In the genomic region with DNA sequence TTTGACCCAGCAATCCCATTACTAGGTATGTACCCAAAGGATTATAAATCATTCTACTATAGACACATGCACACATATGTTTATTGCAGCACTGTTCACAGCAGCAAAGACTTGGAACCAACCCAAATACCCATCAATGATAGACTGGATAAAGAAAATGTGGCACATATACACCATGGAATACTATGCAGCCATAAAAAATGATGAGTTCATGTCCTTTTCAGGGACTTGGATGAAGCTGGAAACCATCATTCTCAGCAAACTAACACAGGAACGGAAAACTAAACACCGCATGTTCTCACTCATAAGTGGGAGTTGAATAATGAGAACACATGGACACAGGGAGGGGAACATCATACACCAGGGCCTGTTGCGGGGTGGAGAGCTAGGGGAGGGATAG, we compare ENCODE assay signal across 14 cellular contexts. TPM values are rescaled to one million over a fixed set of nuclear protein-coding genes. Genes with fewer than 3 reads are reported as not detected.
DNase-seq lines count a peak whose midpoint lies in the region; ATAC-seq and TF ChIP-seq lines count a peak whose summit lies in the region.
"Not testable (repeated sequence)": the region's sequence is repeated elsewhere in the genome, so short reads cannot be mapped to it uniquely, and the experiment has no call there.
"Had no signal": no experiment of that assay in that cellular context is flagged by ENCODE, and none has a peak within 500 bp of the region (broad histone marks: within the 10 kb centered on the region; RNA-seq: fewer than 3 reads in every experiment).

No MANE protein-coding gene starts in this region.

- not testable (repeated sequence) for ATAC-seq in activated B cell treated with CpG ODN at 0.5 μM for 24 hours (ENCODE audit: low read depth); activated T-cell treated with anti-CD3 and anti-CD28 coated beads, Interleukin-2, amount 50 U/mL, for 72 hours (replicated peaks in 1 of 2); naive B cell (ENCODE audit: low read depth in 2 of 2)

- peaks cover 7 to 33% (median 16%) of the 10 kb centered on the region in 11 experiments; a peak in 21 of 22 replicates for H3K9me3 ChIP-seq in BLaER1 treated with 17β-estradiol and CSF1 and Interleukin-3, amounts not matched to agents 10 nM and 100 nM (replicated peaks in 1 of 11)
- not testable (repeated sequence) for H3K9me3 ChIP-seq in DOHH2 (ENCODE audit: control insufficient read depth, insufficient read depth, low read length); spleen; testis

- peaks cover 61% of the 10 kb centered on the region for H3K4me1 Mint-ChIP-seq in activated B cell treated with CpG ODN at 0.5 μM for 24 hours
- peaks cover 38% of the 10 kb centered on the region for H3K4me1 Mint-ChIP-seq in activated T-cell treated with anti-CD3 and anti-CD28 coated beads, Interleukin-2, amount 50 U/mL, for 72 hours (ENCODE audit: low read depth)
- H3K4me1 Mint-ChIP-seq in activated naive CD8-positive, alpha-beta T cell (ENCODE audit: low read depth) = peaks cover 62% of the 10 kb centered on the region
- H3K4me1 Mint-ChIP-seq in naive B cell = peaks cover 48 to 66% (median 54%) of the 10 kb centered on the region in 3 donors

- not testable (repeated sequence) for H3K4me3 ChIP-seq in BLaER1 treated with 17β-estradiol and CSF1 and Interleukin-3, amounts not matched to agents 10 nM and 100 nM; DOHH2 (ENCODE audit: low read length); spleen; testis

- not testable (repeated sequence) for H3K4me3 Mint-ChIP-seq in activated B cell treated with CpG ODN at 0.5 μM for 24 hours; activated T-cell treated with anti-CD3 and anti-CD28 coated beads, Interleukin-2, amount 50 U/mL, for 72 hours
- H3K4me3 Mint-ChIP-seq in activated naive CD8-positive, alpha-beta T cell = peak overlapping the region; percentile 7
- peak overlapping the region; percentile 16 to 81 (median 72) for H3K4me3 Mint-ChIP-seq in naive B cell

- H3K36me3 ChIP-seq in BLaER1 treated with 17β-estradiol and CSF1 and Interleukin-3, amounts not matched to agents 10 nM and 100 nM; DOHH2 (ENCODE audit: control insufficient read depth, low read length); spleen; testis (ENCODE audit: low read depth, missing control alignments): not testable (repeated sequence)

- intact Hi-C loops in activated B cell treated with CpG ODN at 0.5 μM for 24 hours (cut with micrococcal nuclease); spleen (cut with DNase I; ENCODE audit: low total_unique reads); testis (cut with DNase I; ENCODE audit: low total_unique reads): not testable (repeated sequence)

- H3K9me2 ChIP-seq in DOHH2 (replicated peaks; ENCODE audit: control insufficient read depth, low read length) = not testable (repeated sequence)

- not testable (repeated sequence) for H3K36me3 Mint-ChIP-seq in activated B cell treated with CpG ODN at 0.5 μM for 24 hours (ENCODE audit: low read depth); activated naive CD8-positive, alpha-beta T cell; naive B cell
- H3K36me3 Mint-ChIP-seq in activated T-cell treated with anti-CD3 and anti-CD28 coated beads, Interleukin-2, amount 50 U/mL, for 72 hours (ENCODE audit: insufficient read depth in 2 of 2) = peaks cover 7 to 16% of the 10 kb centered on the region in 2 donors

- peaks cover 14% of the 10 kb centered on the region for H3F3A ChIP-seq in DOHH2 (ENCODE audit: control insufficient read depth, insufficient read depth)

- not testable (repeated sequence) for H3K79me2 ChIP-seq in DOHH2 (ENCODE audit: control insufficient read depth, low read length)

- not testable (repeated sequence) for TF ChIP-seq CTCF in DOHH2 (IDR thresholded peaks at IDR 0.05; ENCODE audit: low read depth, low read length, poor library complexity, severe bottlenecking); activated B cell treated with CpG ODN at 0.5 μM for 24 hours (IDR thresholded peaks at IDR 0.05); spleen (IDR thresholded peaks at IDR 0.05 in 8 of 11, conservative IDR thresholded peaks at IDR 0.05 in 3 of 11); testis (IDR thresholded peaks at IDR 0.05)

- CTCF ChIA-PET in activated B cell treated with CpG ODN at 0.5 μM for 24 hours (lab: Charles Lee) = interaction anchor here (1.0 to 1.9 kb wide), 5 partner anchors 12 to 68 kb away, joined by 3 to 6 read pairs (median 4); no protein-coding TSS in a partner anchor

- H3K27ac Mint-ChIP-seq in activated B cell treated with CpG ODN at 0.5 μM for 24 hours = peak overlapping the region; percentile 77
- peak overlapping the region; percentile 72 for H3K27ac Mint-ChIP-seq in activated T-cell treated with anti-CD3 and anti-CD28 coated beads, Interleukin-2, amount 50 U/mL, for 72 hours
- H3K27ac Mint-ChIP-seq in activated naive CD8-positive, alpha-beta T cell = peak overlapping the region; percentile 85
- peak overlapping the region; percentile 65 to 95 (median 88) for H3K27ac Mint-ChIP-seq in naive B cell

- H3K27me3 Mint-ChIP-seq in activated B cell treated with CpG ODN at 0.5 μM for 24 hours; activated T-cell treated with anti-CD3 and anti-CD28 coated beads, Interleukin-2, amount 50 U/mL, for 72 hours (ENCODE audit: low read depth); activated naive CD8-positive, alpha-beta T cell; naive B cell: not testable (repeated sequence)

- WGBS in spleen, 5 donors = 93 to 99% (median 97%) methylated on average over 3 of the region's 3 CpGs
- 84 to 95% methylated on average over 3 of the region's 3 CpGs for WGBS in testis, 2 donors

- peak overlapping the region in 1 of 11 experiments; percentile 32; a peak in 2 of 22 replicates for H3K27ac ChIP-seq in BLaER1 treated with 17β-estradiol and CSF1 and Interleukin-3, amounts not matched to agents 10 nM and 100 nM
- not testable (repeated sequence) for H3K27ac ChIP-seq in DOHH2 (ENCODE audit: low read depth, low read length)
- H3K27ac ChIP-seq in spleen = peak overlapping the region in 6 of 8 donors; percentile 3 to 62 (median 21)
- peak overlapping the region; percentile 8 to 61 for H3K27ac ChIP-seq in testis

- not testable (repeated sequence) for H3K27me3 ChIP-seq in BLaER1 treated with 17β-estradiol and CSF1 and Interleukin-3, amounts not matched to agents 10 nM and 100 nM; DOHH2 (ENCODE audit: control insufficient read depth, low read length); spleen (replicated peaks in 1 of 7); testis

- TF ChIP-seq POLR2A in spleen (IDR thresholded peaks at IDR 0.05); testis (IDR thresholded peaks at IDR 0.05): not testable (repeated sequence)

- POLR2A ChIA-PET in activated B cell treated with CpG ODN at 0.5 μM for 24 hours (lab: Charles Lee) = interaction anchor here (0.7 to 2.3 kb wide), 7 partner anchors 9 to 68 kb away, joined by 3 to 11 read pairs (median 4); no protein-coding TSS in a partner anchor

- not testable (repeated sequence) for H3K9ac ChIP-seq in BLaER1 treated with 17β-estradiol and CSF1 and Interleukin-3, amounts not matched to agents 10 nM and 100 nM

- H3K4me1 ChIP-seq in BLaER1 treated with 17β-estradiol and CSF1 and Interleukin-3, amounts not matched to agents 10 nM and 100 nM = peaks cover 15 to 38% (median 35%) of the 10 kb centered on the region in 10 experiments
- H3K4me1 ChIP-seq in DOHH2 (ENCODE audit: control insufficient read depth, low read length) (peaks cover 29% of the 10 kb centered on the region), spleen (peaks cover 0 to 50% (median 15%) of the 10 kb centered on the region in 6 donors)
- not testable (repeated sequence) for H3K4me1 ChIP-seq in testis

- not testable (repeated sequence) for H3K9me3 Mint-ChIP-seq in activated B cell treated with CpG ODN at 0.5 μM for 24 hours; activated T-cell treated with anti-CD3 and anti-CD28 coated beads, Interleukin-2, amount 50 U/mL, for 72 hours; activated naive CD8-positive, alpha-beta T cell (ENCODE audit: low read depth)
- H3K9me3 Mint-ChIP-seq in naive B cell = peaks cover 0 to 17% (median 12%) of the 10 kb centered on the region in 7 donors

- not testable (repeated sequence) for H4K20me1 ChIP-seq in BLaER1 treated with 17β-estradiol and CSF1 and Interleukin-3, amounts not matched to agents 10 nM and 100 nM; DOHH2 (ENCODE audit: control insufficient read depth, insufficient read depth, low read depth, low read length)

- DNase-seq in activated B cell treated with CpG ODN at 0.5 μM for 24 hours; activated T-cell treated with anti-CD3 and anti-CD28 coated beads, Interleukin-2, amount 50 U/mL, for 72 hours; naive B cell; spleen; testis: not testable (repeated sequence)

- H3K4me2 ChIP-seq in BLaER1 treated with 17β-estradiol and CSF1 and Interleukin-3, amounts not matched to agents 10 nM and 100 nM = peak overlapping the region in 8 of 11 experiments; percentile 48 to 77 (median 66); a peak in 13 of 22 replicates
- H3K4me2 ChIP-seq in DOHH2 (ENCODE audit: low read length) = peak overlapping the region; percentile 41; the same call in 1 of the 2 replicates

RNA-seq across cellular contexts. Expression of a gene that starts 40.3 kb away (rescaled TPM):
- total RNA-seq in activated B cell treated with CpG ODN at 0.5 μM for 24 hours (0.27 and 0.60 TPM in 2 replicates), spleen (1 to 10 TPM; 3.1 to 7.6 (median 4.7) TPM), testis (1 to 10 TPM; 1.7 to 3.1 TPM)
- 1 to 10 TPM; 1.6 to 3.6 TPM for total RNA-seq in activated T-cell treated with anti-CD3 and anti-CD28 coated beads, Interleukin-2, amount 50 U/mL, for 72 hours
- polyA plus RNA-seq in naive B cell (ENCODE audit: low read depth in 6 of 6) (1 to 10 TPM in 3 of 6 donors, under 1 TPM in 2, not detected in 1; 0.27 to 3.5 (median 1.6) TPM), spleen (1 to 10 TPM in 2 of 3 donors, under 1 TPM in 1; 0.97 to 1.3 (median 1.2) TPM), testis (ENCODE audit: insufficient read depth, low read depth, low replicate concordance) (6.4 TPM)
- total RNA-seq: GM23248, H7, HT-29, MCF 10A, OCI-LY7, SK-MEL-5 had no signal
- polyA plus RNA-seq: GM23248 had no signal

RNA-seq across cellular contexts. Expression of a gene that starts 41.2 kb away (rescaled TPM):
- total RNA-seq in activated B cell treated with CpG ODN at 0.5 μM for 24 hours (151 and 156 TPM in 2 replicates), spleen (100 to 1,000 TPM; 128 to 409 (median 176) TPM), testis (1 to 10 TPM in 1 of 2 donors, under 1 TPM in 1; 0.87 to 3.2 TPM)
- 100 to 1,000 TPM; 211 to 331 TPM for total RNA-seq in activated T-cell treated with anti-CD3 and anti-CD28 coated beads, Interleukin-2, amount 50 U/mL, for 72 hours
- polyA plus RNA-seq in naive B cell (ENCODE audit: low read depth in 6 of 6) (1,000 to 10,000 TPM; 1,749 to 3,838 (median 2,128) TPM), spleen (100 to 1,000 TPM; 127 to 157 (median 127) TPM), testis (ENCODE audit: insufficient read depth, low read depth, low replicate concordance) (4.0 TPM)
- total RNA-seq: GM23248, H7, HT-29, MCF 10A, SK-MEL-5 had no signal
- polyA plus RNA-seq: GM23248 had no signal

Comparison
In these comparisons a context has a peak if more than half of its experiments do, and no peak if none do; other contexts are left out.
1. RNA of a gene that starts 41.2 kb away (total RNA-seq): 211 to 331 TPM in activated T-cell treated with anti-CD3 and anti-CD28 coated beads, Interleukin-2, amount 50 U/mL, for 72 hours, 128 to 409 TPM in spleen and 151 to 156 TPM in activated B cell treated with CpG ODN at 0.5 μM for 24 hours; 0.87 to 3.2 TPM in testis; every median in the first group is over 10 times any median in the second.
2. Peak in every context shown above with its lines, with median percentiles within 50 percentile points of each other: H3K27ac Mint-ChIP-seq.